ENCODE assay signal across 1 cellular context in genomic region chr11:65861165-65861505, GRCh38.
TF ChIP-seq lines count a peak whose summit lies in the region.

No MANE protein-coding gene starts in this region.

TF ChIP-seq in H1, 55 proteins besides CTCF, POLR2A, EP300 and RAD21:
- TF ChIP-seq MAFK (IDR thresholded peaks at IDR 0.05; ENCODE audit: low read depth, low read length) (no peak), ZNF274 (IDR thresholded peaks at IDR 0.05; ENCODE audit: borderline replicate concordance, extremely low read depth, low read length) (no peak), HDAC2 (IDR thresholded peaks at IDR 0.05; ENCODE audit: borderline replicate concordance in 1 of 2, low read depth in 2 of 2, low read length in 2 of 2) (no peak)
